In the genomic region with DNA sequence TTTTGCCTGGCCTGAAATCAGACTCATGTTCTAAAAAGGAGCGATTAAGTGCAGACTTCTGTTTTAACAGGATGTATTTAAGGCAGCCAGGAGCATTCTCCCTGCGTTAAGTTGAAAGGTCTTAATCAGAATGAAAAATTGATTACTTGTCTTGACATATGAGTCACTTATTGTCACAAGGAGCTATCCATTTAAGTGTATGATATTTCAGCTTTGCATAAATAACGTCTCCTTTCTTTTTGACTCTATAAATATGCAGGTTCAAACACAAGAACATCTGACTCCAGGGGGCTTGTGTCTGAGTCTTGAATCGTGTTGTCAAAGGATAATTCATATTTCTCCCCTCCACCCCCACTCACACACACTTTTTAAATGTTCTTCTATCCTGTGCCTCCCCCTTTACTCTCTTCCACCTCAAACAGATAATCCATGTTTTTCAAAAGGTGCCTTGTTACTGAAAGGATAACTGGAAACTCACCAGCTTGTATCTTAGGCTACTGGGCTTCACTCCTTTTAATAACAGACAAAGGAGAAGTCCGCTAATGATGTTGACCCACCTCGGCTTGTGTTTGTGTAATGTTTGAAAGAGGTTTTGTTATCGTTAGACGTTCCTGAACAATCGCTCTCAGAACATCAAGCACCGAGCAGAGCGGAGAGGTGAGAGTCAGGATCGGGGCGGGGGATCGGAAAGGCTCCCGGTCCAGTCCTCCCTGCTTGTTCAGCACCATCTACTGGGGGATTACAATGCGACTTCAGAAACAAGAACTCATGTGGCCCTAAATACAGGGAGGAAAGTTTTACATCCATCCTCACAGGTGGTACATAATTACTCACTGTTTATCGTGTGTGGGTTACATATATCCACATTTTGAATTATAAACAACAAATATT, we compare ENCODE assay signal across 8 cellular contexts.
DNase-seq lines count a peak whose midpoint lies in the region; ATAC-seq and TF ChIP-seq lines count a peak whose summit lies in the region.

No MANE protein-coding gene starts in this region.

- no peak for TF ChIP-seq EP300 in esophagus muscularis mucosa (IDR thresholded peaks at IDR 0.05)

- H3K36me3 Mint-ChIP-seq in activated CD4-positive, alpha-beta T cell treated with anti-CD3 and anti-CD28 coated beads, Interleukin-2, amount 10 ng/mL, durations not matched to agents 7 days and 5 days (ENCODE audit: low read depth), result peaks cover 1% of the 10 kb centered on the region
- no peaks in the 10 kb centered on the region for H3K36me3 Mint-ChIP-seq in osteocyte (ENCODE audit: unreplicated experiment)

- no peaks in the 10 kb centered on the region for H3K9me3 Mint-ChIP-seq in activated CD4-positive, alpha-beta T cell treated with anti-CD3 and anti-CD28 coated beads, Interleukin-2, amount 10 ng/mL, durations not matched to agents 7 days and 5 days
- peaks cover 4% of the 10 kb centered on the region for H3K9me3 Mint-ChIP-seq in osteocyte (ENCODE audit: unreplicated experiment)

- H3K27me3 Mint-ChIP-seq in activated CD4-positive, alpha-beta T cell treated with anti-CD3 and anti-CD28 coated beads, Interleukin-2, amount 10 ng/mL, durations not matched to agents 7 days and 5 days, result no peaks in the 10 kb centered on the region
- H3K27me3 Mint-ChIP-seq in osteocyte (ENCODE audit: unreplicated experiment), result peaks cover 60% of the 10 kb centered on the region

- CTCF ChIA-PET in activated CD4-positive, alpha-beta T cell treated with anti-CD3 and anti-CD28 coated beads, Interleukin-2, amount 10 ng/mL, durations not matched to agents 7 days and 5 days (lab: Charles Lee), result interaction anchor here (0.6 to 1.1 kb wide), 2 partner anchors 12 to 336 kb away, joined by 3 read pairs; no protein-coding TSS in a partner anchor

- intact Hi-C loops in esophagus muscularis mucosa (cut with DNase I), result no loop called here

- no peaks in the 10 kb centered on the region for H3K36me3 ChIP-seq in esophagus muscularis mucosa

- TF ChIP-seq CTCF in esophagus muscularis mucosa (IDR thresholded peaks at IDR 0.05) (peak in 2 of 3 experiments; percentile 11 to 24), osteocyte (IDR thresholded peaks at IDR 0.05) (peak; percentile 74)

- H3K4me1 ChIP-seq in esophagus muscularis mucosa, result peaks cover 0 to 6% (median 0%) of the 10 kb centered on the region in 4 donors

- DNase-seq in COR-L47 (lab: John Stamatoyannopoulos, UW) (peak; percentile 78), LHCN-M2 (ENCODE audit: low read depth) (peak; percentile 57), esophagus muscularis mucosa (ENCODE audit: extremely low spot score) (no peak), osteocyte (ENCODE audit: extremely low spot score, unreplicated experiment) (no peak)
- DNase-seq in activated CD4-positive, alpha-beta T cell treated with anti-CD3 and anti-CD28 coated beads, Interleukin-2, amount 10 ng/mL, durations not matched to agents 7 days and 5 days, result peak; percentile 64

- peaks cover 18% of the 10 kb centered on the region for H3K4me1 Mint-ChIP-seq in activated CD4-positive, alpha-beta T cell treated with anti-CD3 and anti-CD28 coated beads, Interleukin-2, amount 10 ng/mL, durations not matched to agents 7 days and 5 days
- H3K4me1 Mint-ChIP-seq in osteocyte (ENCODE audit: unreplicated experiment), result peaks cover 8% of the 10 kb centered on the region

- no peak for ATAC-seq in HG02938 (IDR thresholded peaks at IDR 0.05; ENCODE audit: unreplicated experiment)
- no peak for ATAC-seq in GM19328 (IDR thresholded peaks at IDR 0.05; ENCODE audit: unreplicated experiment)
- ATAC-seq in GM21576 (IDR thresholded peaks at IDR 0.05; ENCODE audit: unreplicated experiment), result no peak

- H3K27ac ChIP-seq in esophagus muscularis mucosa (replicated peaks in 1 of 4), result no peak overlapping the region

- peaks cover 0 to 27% (median 0%) of the 10 kb centered on the region in 4 donors for H3K27me3 ChIP-seq in esophagus muscularis mucosa

- no peaks in the 10 kb centered on the region for H3K9me3 ChIP-seq in esophagus muscularis mucosa

- H3K4me3 ChIP-seq in esophagus muscularis mucosa, result peak overlapping the region in 1 of 4 donors; percentile 8

- TF ChIP-seq POLR2A in esophagus muscularis mucosa (IDR thresholded peaks at IDR 0.05; ENCODE audit: low read depth), result no peak

- WGBS in esophagus muscularis mucosa, result 6% methylated on average over 17 of the region's 17 CpGs

- POLR2A ChIA-PET in activated CD4-positive, alpha-beta T cell treated with anti-CD3 and anti-CD28 coated beads, Interleukin-2, amount 10 ng/mL, durations not matched to agents 7 days and 5 days (lab: Charles Lee), result no interaction called here

- no peak overlapping the region for H3K27ac Mint-ChIP-seq in activated CD4-positive, alpha-beta T cell treated with anti-CD3 and anti-CD28 coated beads, Interleukin-2, amount 10 ng/mL, durations not matched to agents 7 days and 5 days
- H3K27ac Mint-ChIP-seq in osteocyte (ENCODE audit: unreplicated experiment), result no peak overlapping the region

- peak overlapping the region; percentile 38 for H3K4me3 Mint-ChIP-seq in activated CD4-positive, alpha-beta T cell treated with anti-CD3 and anti-CD28 coated beads, Interleukin-2, amount 10 ng/mL, durations not matched to agents 7 days and 5 days
- H3K4me3 Mint-ChIP-seq in osteocyte (ENCODE audit: unreplicated experiment), result peak overlapping the region; percentile 68

Comparison
In these comparisons a context has a peak if more than half of its experiments do, and no peak if none do; other contexts are left out.
1. DNase-seq: peak in COR-L47 (single experiment), LHCN-M2 (single experiment) and activated CD4-positive, alpha-beta T cell treated with anti-CD3 and anti-CD28 coated beads, Interleukin-2, amount 10 ng/mL, durations not matched to agents 7 days and 5 days (single experiment); none in esophagus muscularis mucosa (single experiment) and osteocyte (single experiment).